Comparison of ENCODE assay signal across 11 cellular contexts in the genomic region with DNA sequence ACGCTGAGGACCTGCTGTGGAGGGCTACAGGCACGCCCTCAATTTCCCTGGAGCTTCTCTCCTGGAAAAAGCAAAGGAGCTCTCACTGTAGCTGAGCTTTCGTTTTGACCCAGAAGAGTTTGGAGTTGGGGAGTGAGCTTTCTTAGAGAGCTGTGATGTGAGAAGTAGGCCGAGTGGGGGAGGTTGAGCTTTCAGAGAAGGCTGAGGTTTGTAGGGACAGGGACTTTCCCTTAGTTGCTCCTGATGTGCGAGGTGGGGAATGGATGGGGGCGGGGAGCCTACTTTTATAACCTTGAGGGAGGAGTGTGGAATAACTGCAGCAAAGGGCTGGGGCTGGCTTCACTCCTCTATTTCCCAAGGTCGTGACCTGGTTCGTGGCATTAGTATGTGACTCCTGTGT. TPM values are rescaled to one million over a fixed set of nuclear protein-coding genes. Genes with fewer than 3 reads are reported as not detected.
A peak's percentile ranks its signal among the peaks of the same experiment; 100 is the strongest.
DNase-seq lines count a peak whose midpoint lies in the region; ATAC-seq and TF ChIP-seq lines count a peak whose summit lies in the region.
"Had no signal": no experiment of that assay in that cellular context is flagged by ENCODE, and none has a peak within 500 bp of the region (broad histone marks: within the 10 kb centered on the region; RNA-seq: fewer than 3 reads in every experiment).

No MANE protein-coding gene starts in this region.

- H3K4me1 ChIP-seq in mucosa of descending colon (ENCODE audit: low read depth) (no peaks in the 10 kb centered on the region), transverse colon (peaks cover 6 to 27% (median 11%) of the 10 kb centered on the region in 4 donors), SK-N-SH (ENCODE audit: control insufficient read depth in 1 of 2, insufficient read depth in 2 of 2, low read depth in 1 of 2, low read length in 1 of 2) (peaks cover 8 to 13% of the 10 kb centered on the region in 2 experiments; a peak in 2 of 4 replicates)

- 36 to 37% methylated on average over 8 of the region's 8 CpGs for WGBS in transverse colon (ENCODE audit: low coverage in 1 of 2), 2 donors
- 83% methylated on average over 8 of the region's 8 CpGs for WGBS in SK-N-SH (ENCODE audit: low lambda C conversion rate)

- H3K9me3 ChIP-seq in mucosa of descending colon (no peaks in the 10 kb centered on the region), transverse colon (no peaks in the 10 kb centered on the region), SK-N-SH (no peaks in the 10 kb centered on the region)

- H3K36me3 ChIP-seq in mucosa of descending colon (ENCODE audit: low read depth) (no peaks in the 10 kb centered on the region), transverse colon (no peaks in the 10 kb centered on the region), SK-N-SH (replicated peaks in 1 of 2; ENCODE audit: control insufficient read depth in 1 of 2, insufficient read depth in 2 of 2, low read length in 1 of 2) (peaks cover 5 to 15% of the 10 kb centered on the region in 2 experiments)

- peak; percentile 32 for ATAC-seq in mucosa of descending colon
- ATAC-seq in HG03045 (IDR thresholded peaks at IDR 0.05; ENCODE audit: unreplicated experiment), result no peak

- TF ChIP-seq RAD21 in SK-N-SH (IDR thresholded peaks at IDR 0.05; ENCODE audit: low read length), result no peak

- POLR2A ChIA-PET in SK-N-SH (lab: Yijun Ruan, JAX), result no interaction called here

- DNase-seq in NCI-H2227 (lab: John Stamatoyannopoulos, UW; ENCODE audit: unreplicated experiment) (peak; percentile 46), fibroblast of mammary gland (ENCODE audit: low read depth) (peak; percentile 12), mucosa of descending colon (no peak), transverse colon (no peak), SK-N-SH (no peak)
- DNase-seq in stimulated activated naive CD4-positive, alpha-beta T cell (lab: John Stamatoyannopoulos, UW), result no peak
- no peak for DNase-seq in effector CD4-positive, alpha-beta T cell
- DNase-seq: NCI-H2029 treated with DMSO at 0.1 percent for 48 hours, retina had no signal

- TF ChIP-seq POLR2A in transverse colon (IDR thresholded peaks at IDR 0.05), result no peak

- no peak overlapping the region for H3K9ac ChIP-seq in SK-N-SH

- in situ Hi-C loops in transverse colon (cut with MboI; ENCODE audit: low pct_ligation_motif_present in 1 of 4, low pct_unique_long_range_greater_than_20kb in 1 of 4, low sequenced_read_pairs in 3 of 4), result no loop called here

- H3K4me3 ChIP-seq in fibroblast of mammary gland (ENCODE audit: control insufficient read depth, low read depth, low read length) (no peak overlapping the region), mucosa of descending colon (no peak overlapping the region), transverse colon (no peak overlapping the region), SK-N-SH (ENCODE audit: low read depth in 2 of 2, low read length in 1 of 2) (no peak overlapping the region)

- H3K27me3 ChIP-seq in transverse colon (no peaks in the 10 kb centered on the region), SK-N-SH (ENCODE audit: insufficient read depth) (no peaks in the 10 kb centered on the region)

- no peaks in the 10 kb centered on the region for H4K20me1 ChIP-seq in SK-N-SH (ENCODE audit: insufficient read depth)

- TF ChIP-seq CTCF in fibroblast of mammary gland (conservative IDR thresholded peaks at IDR 0.05; ENCODE audit: control insufficient read depth, insufficient read depth, low read depth, low read length) (no peak), mucosa of descending colon (IDR thresholded peaks at IDR 0.05) (no peak), transverse colon (IDR thresholded peaks at IDR 0.05) (no peak), SK-N-SH (IDR thresholded peaks at IDR 0.05) (no peak)

- H3F3A ChIP-seq in SK-N-SH (replicated peaks; ENCODE audit: insufficient read depth), result peaks cover 5% of the 10 kb centered on the region

- H3K4me2 ChIP-seq in SK-N-SH, result no peak overlapping the region

- H3K9me2 ChIP-seq in SK-N-SH, result no peaks in the 10 kb centered on the region

- no peak overlapping the region for H2AFZ ChIP-seq in SK-N-SH (ENCODE audit: low read depth)

- H3K27ac ChIP-seq in transverse colon (peak overlapping the region; percentile 47 to 60 (median 56)), SK-N-SH (ENCODE audit: low read depth in 2 of 2, low read length in 1 of 2) (peak overlapping the region in 1 of 2 experiments; percentile 91; a peak in 1 of 4 replicates)
- H3K27ac ChIP-seq: epithelial cell of prostate had no signal

- TF ChIP-seq EP300 in transverse colon (IDR thresholded peaks at IDR 0.05; ENCODE audit: low read depth), result no peak
- TF ChIP-seq EP300 in SK-N-SH (IDR thresholded peaks at IDR 0.05; ENCODE audit: borderline replicate concordance in 1 of 2, low read depth in 1 of 2, low read length in 1 of 2), result no peak

- CTCF ChIA-PET in SK-N-SH (lab: Yijun Ruan, JAX), result no interaction called here

- H3K79me2 ChIP-seq in SK-N-SH (ENCODE audit: insufficient read depth), result peaks cover 73% of the 10 kb centered on the region

- intact Hi-C loops in mucosa of descending colon (cut with DNase I, micrococcal nuclease), result no loop called here
- intact Hi-C loops in transverse colon (cut with DNase I; ENCODE audit: low total_unique reads), result no loop called here

TF ChIP-seq in SK-N-SH, 30 proteins besides CTCF, POLR2A, EP300 and RAD21:
- no peak for TF ChIP-seq MXI1 (IDR thresholded peaks at IDR 0.05; ENCODE audit: low read depth, low read length)
- no peak for TF ChIP-seq TCF12 (IDR thresholded peaks at IDR 0.05)
- TF ChIP-seq FOXJ3 (CRISPR knock-in tag; IDR thresholded peaks at IDR 0.05), result no peak
- no peak for TF ChIP-seq POLR2AphosphoS5 (IDR thresholded peaks at IDR 0.05; ENCODE audit: low read depth, low read length)
- TF ChIP-seq NRF1 (IDR thresholded peaks at IDR 0.05; ENCODE audit: low read depth, low read length), result no peak
- TF ChIP-seq CHD2 (IDR thresholded peaks at IDR 0.05; ENCODE audit: low read length, partially characterized antibody), result no peak
- no peak for TF ChIP-seq SMC3 (IDR thresholded peaks at IDR 0.05; ENCODE audit: low read depth, low read length)
- TF ChIP-seq, protein P1, sequence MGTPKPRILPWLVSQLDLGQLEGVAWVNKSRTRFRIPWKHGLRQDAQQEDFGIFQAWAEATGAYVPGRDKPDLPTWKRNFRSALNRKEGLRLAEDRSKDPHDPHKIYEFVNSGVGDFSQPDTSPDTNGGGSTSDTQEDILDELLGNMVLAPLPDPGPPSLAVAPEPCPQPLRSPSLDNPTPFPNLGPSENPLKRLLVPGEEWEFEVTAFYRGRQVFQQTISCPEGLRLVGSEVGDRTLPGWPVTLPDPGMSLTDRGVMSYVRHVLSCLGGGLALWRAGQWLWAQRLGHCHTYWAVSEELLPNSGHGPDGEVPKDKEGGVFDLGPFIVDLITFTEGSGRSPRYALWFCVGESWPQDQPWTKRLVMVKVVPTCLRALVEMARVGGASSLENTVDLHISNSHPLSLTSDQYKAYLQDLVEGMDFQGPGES (IDR thresholded peaks at IDR 0.05; ENCODE audit: low read depth, low read length), result no peak
- no peak for TF ChIP-seq ELF1 (IDR thresholded peaks at IDR 0.05)
- TF ChIP-seq TAF1 (IDR thresholded peaks at IDR 0.05; ENCODE audit: borderline replicate concordance, low read depth, low read length), result no peak
- TF ChIP-seq, protein P2, sequence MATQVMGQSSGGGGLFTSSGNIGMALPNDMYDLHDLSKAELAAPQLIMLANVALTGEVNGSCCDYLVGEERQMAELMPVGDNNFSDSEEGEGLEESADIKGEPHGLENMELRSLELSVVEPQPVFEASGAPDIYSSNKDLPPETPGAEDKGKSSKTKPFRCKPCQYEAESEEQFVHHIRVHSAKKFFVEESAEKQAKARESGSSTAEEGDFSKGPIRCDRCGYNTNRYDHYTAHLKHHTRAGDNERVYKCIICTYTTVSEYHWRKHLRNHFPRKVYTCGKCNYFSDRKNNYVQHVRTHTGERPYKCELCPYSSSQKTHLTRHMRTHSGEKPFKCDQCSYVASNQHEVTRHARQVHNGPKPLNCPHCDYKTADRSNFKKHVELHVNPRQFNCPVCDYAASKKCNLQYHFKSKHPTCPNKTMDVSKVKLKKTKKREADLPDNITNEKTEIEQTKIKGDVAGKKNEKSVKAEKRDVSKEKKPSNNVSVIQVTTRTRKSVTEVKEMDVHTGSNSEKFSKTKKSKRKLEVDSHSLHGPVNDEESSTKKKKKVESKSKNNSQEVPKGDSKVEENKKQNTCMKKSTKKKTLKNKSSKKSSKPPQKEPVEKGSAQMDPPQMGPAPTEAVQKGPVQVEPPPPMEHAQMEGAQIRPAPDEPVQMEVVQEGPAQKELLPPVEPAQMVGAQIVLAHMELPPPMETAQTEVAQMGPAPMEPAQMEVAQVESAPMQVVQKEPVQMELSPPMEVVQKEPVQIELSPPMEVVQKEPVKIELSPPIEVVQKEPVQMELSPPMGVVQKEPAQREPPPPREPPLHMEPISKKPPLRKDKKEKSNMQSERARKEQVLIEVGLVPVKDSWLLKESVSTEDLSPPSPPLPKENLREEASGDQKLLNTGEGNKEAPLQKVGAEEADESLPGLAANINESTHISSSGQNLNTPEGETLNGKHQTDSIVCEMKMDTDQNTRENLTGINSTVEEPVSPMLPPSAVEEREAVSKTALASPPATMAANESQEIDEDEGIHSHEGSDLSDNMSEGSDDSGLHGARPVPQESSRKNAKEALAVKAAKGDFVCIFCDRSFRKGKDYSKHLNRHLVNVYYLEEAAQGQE (IDR thresholded peaks at IDR 0.05; ENCODE audit: low read depth, low read length), result no peak
- no peak for TF ChIP-seq TEAD4 (IDR thresholded peaks at IDR 0.05; ENCODE audit: borderline replicate concordance, insufficient read depth)

RNA-seq across cellular contexts. Expression of a gene that starts 47.1 kb away (rescaled TPM):
- 100 to 1,000 TPM in 1 of 3 donors, 10 to 100 TPM in 2; 11.2 to 104 (median 16.3) TPM for total RNA-seq in mucosa of descending colon
- 10 to 100 TPM; 16.2 to 26.9 (median 22.7) TPM for total RNA-seq in transverse colon
- polyA plus RNA-seq in SK-N-SH (2012; rRNA removed), result 34.7 and 39.2 TPM in 2 replicates
- polyA plus RNA-seq in SK-N-SH (2012; cell fraction: cytosol; rRNA removed), result 30.4 and 39.2 TPM in 2 replicates
- polyA plus RNA-seq in SK-N-SH (2012; cell fraction: nucleus; rRNA removed), result 55.0 and 70.9 TPM in 2 replicates

Comparison
In these comparisons a context has a peak if more than half of its experiments do, and no peak if none do; other contexts are left out.
1. DNase-seq: peak in NCI-H2227 (single experiment) and fibroblast of mammary gland (single experiment); none in mucosa of descending colon (0 of 3), transverse colon (single experiment), SK-N-SH (single experiment), stimulated activated naive CD4-positive, alpha-beta T cell (0 of 6) and effector CD4-positive, alpha-beta T cell (single experiment).